ENCODE assay signal across 15 cellular contexts in the genomic region with DNA sequence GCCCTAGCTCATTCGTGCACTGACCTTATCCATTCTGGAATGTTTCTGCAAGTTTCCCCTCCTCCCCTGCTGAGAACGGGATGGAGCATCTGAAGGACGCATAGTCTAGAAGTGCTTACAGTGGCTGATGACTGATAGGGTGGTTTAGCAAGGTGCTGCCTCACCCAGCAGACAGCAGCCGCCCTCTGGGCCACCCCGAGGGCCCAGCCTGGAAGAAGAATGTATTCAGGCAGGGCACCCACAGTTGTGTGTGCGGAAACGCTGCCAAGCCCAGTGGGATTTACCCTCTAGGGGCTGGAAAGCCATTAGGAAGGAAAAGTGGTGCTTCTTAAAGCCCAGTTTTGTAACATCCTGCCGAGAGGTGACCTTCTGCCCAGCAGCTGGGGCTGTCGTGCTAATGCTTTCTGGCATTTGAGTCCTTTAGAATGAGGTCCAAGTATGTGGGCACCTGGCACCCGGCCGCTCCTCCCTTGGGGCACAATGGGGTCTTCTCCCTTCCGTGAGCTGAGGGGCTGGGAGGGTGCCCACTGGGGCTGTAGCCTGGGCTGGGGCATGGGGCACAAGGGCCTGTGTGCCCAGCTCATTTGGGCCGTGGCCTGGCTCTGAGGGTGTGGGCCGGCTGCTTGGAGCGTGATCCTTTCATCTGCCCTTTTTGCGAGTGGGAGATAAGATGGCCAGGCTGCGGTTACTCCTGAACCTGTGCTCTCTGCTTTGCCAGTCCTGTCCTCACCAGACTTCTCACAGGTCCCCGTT. TPM values are rescaled to one million over a fixed set of nuclear protein-coding genes. Genes with fewer than 3 reads are reported as not detected.
DNase-seq lines count a peak whose midpoint lies in the region; ATAC-seq, FAIRE-seq and TF ChIP-seq lines count a peak whose summit lies in the region.
"Had no signal": no experiment of that assay in that cellular context is flagged by ENCODE, and none has a peak within 500 bp of the region (broad histone marks: within the 10 kb centered on the region; RNA-seq: fewer than 3 reads in every experiment).

No MANE protein-coding gene starts in this region.

- H3K36me3 ChIP-seq in HUES6 (ENCODE audit: control insufficient read depth, insufficient read depth, low read length) (peaks cover 38% of the 10 kb centered on the region), mammary epithelial cell (ENCODE audit: insufficient read depth, low read length) (no peaks in the 10 kb centered on the region), lower lobe of right lung (no peaks in the 10 kb centered on the region)

- H3K4me1 ChIP-seq in HUES6 (ENCODE audit: control insufficient read depth, insufficient read depth, low read length): peaks cover 35% of the 10 kb centered on the region
- H3K4me1 ChIP-seq in mammary epithelial cell (ENCODE audit: insufficient read depth, low read length): peaks cover 43% of the 10 kb centered on the region
- peaks cover 15% of the 10 kb centered on the region for H3K4me1 ChIP-seq in lower lobe of right lung

- H3K27ac ChIP-seq in HUES6 (ENCODE audit: low read depth, low read length): peak overlapping the region; percentile 31; the same call in 1 of the 2 replicates
- H3K27ac ChIP-seq in mammary epithelial cell (ENCODE audit: insufficient read depth, low read depth, low read length): peak overlapping the region; percentile 43
- peak overlapping the region; percentile 61 for H3K27ac ChIP-seq in lower lobe of right lung

- no TSS peak for BruUV-seq in mammary epithelial cell (replicated peaks; lab: Mats Ljungman, UMichigan)

- WGBS in mammary epithelial cell (ENCODE audit: low coverage, missing lambda C conversion rate): 47% methylated on average over 11 of the region's 18 CpGs

- CTCF ChIA-PET in mammary epithelial cell (lab: Charles Lee; ENCODE audit: low non-redundant PET): no interaction called here

- no peak overlapping the region for H3K9ac ChIP-seq in HUES6 (ENCODE audit: low read length)
- no peak overlapping the region for H3K9ac ChIP-seq in mammary epithelial cell (ENCODE audit: insufficient read depth, low read length)

- H3K4me2 ChIP-seq in mammary epithelial cell (ENCODE audit: insufficient read depth, low read depth, low read length): peak overlapping the region; percentile 39

- no peaks in the 10 kb centered on the region for H3K9me3 ChIP-seq in HUES6 (ENCODE audit: control insufficient read depth, insufficient read depth, low read depth, low read length)
- no peaks in the 10 kb centered on the region for H3K9me3 ChIP-seq in mammary epithelial cell (replicated peaks; ENCODE audit: insufficient read depth, low read length)
- no peaks in the 10 kb centered on the region for H3K9me3 ChIP-seq in lower lobe of right lung

- peak; percentile 60 to 81 for ATAC-seq in lower lobe of right lung

- H3K79me2 ChIP-seq in mammary epithelial cell (ENCODE audit: insufficient read depth, low read length): peaks cover 36% of the 10 kb centered on the region

- peak; percentile 86 for DNase-seq in mammary epithelial cell
- DNase-seq in lower lobe of right lung: no peak
- DNase-seq in urothelium cell line (ENCODE audit: low spot score): peak; percentile 48
- no peak for DNase-seq in GM19238 (ENCODE audit: insufficient read length, low spot score)
- DNase-seq in COLO668 (lab: John Stamatoyannopoulos, UW; ENCODE audit: unreplicated experiment): no peak
- no peak for DNase-seq in effector CD8-positive, alpha-beta T cell (lab: John Stamatoyannopoulos, UW)
- DNase-seq: activated B cell treated with CpG ODN at 0.5 μM for 24 hours; activated T-cell treated with anti-CD3 and anti-CD28 coated beads, Interleukin-2, amount 50 U/mL, for 48 hours; DMS79; KBM-7; left cardiac atrium; NCI-H2227 treated with DMSO at 0.1 percent for 48 hours; posterior cingulate gyrus; SHP77 had no signal

- H4K20me1 ChIP-seq in mammary epithelial cell (ENCODE audit: insufficient read depth, low read length): no peaks in the 10 kb centered on the region

- in situ Hi-C loops in mammary epithelial cell (cut with MboI; ENCODE audit: low sequenced_read_pairs in 2 of 2): no loop called here

- no peaks in the 10 kb centered on the region for H3K27me3 ChIP-seq in HUES6 (ENCODE audit: control insufficient read depth, insufficient read depth, low read length)
- no peaks in the 10 kb centered on the region for H3K27me3 ChIP-seq in mammary epithelial cell (ENCODE audit: insufficient read depth, low read length)
- H3K27me3 ChIP-seq in lower lobe of right lung (ENCODE audit: low read depth): peaks cover 8% of the 10 kb centered on the region

- FAIRE-seq in urothelium cell line (lab: Jason Lieb, UNC): peak; percentile 62

- H3K4me3 ChIP-seq in HUES6 (ENCODE audit: low read depth, low read length) (no peak overlapping the region), mammary epithelial cell (replicated peaks in 1 of 3; ENCODE audit: insufficient read depth in 1 of 3, low read depth in 2 of 3, low read length in 3 of 3) (no peak overlapping the region), lower lobe of right lung (no peak overlapping the region)

- intact Hi-C loops in mammary epithelial cell (cut with micrococcal nuclease) (loop anchor here (1.0 kb wide), 2 partner anchors 20 to 35 kb away; no protein-coding TSS in a partner anchor), lower lobe of right lung (cut with DNase I) (no loop called here)

- dilution Hi-C loops in mammary epithelial cell (cut with HindIII; ENCODE audit: low sequenced_read_pairs): loop anchor here (10.0 kb wide), 1 partner anchor 62 kb away; no protein-coding TSS in a partner anchor

- peak overlapping the region; percentile 10 for H2AFZ ChIP-seq in mammary epithelial cell (ENCODE audit: low read depth, low read length)

- TF ChIP-seq CTCF in mammary epithelial cell (conservative IDR thresholded peaks at IDR 0.05 in 1 of 2, IDR thresholded peaks at IDR 0.05 in 1 of 2; ENCODE audit: extremely low read depth in 1 of 2, insufficient read depth in 1 of 2, low read depth in 1 of 2, low read length in 2 of 2): no peak
- TF ChIP-seq CTCF in lower lobe of right lung (IDR thresholded peaks at IDR 0.05): no peak

RNA-seq across cellular contexts. Expression of a gene that starts 14.4 kb away (rescaled TPM):
- total RNA-seq in mammary epithelial cell (100 to 1,000 TPM; 130 to 173 TPM), lower lobe of right lung (307 TPM)
- polyA plus RNA-seq in mammary epithelial cell: 66.8 TPM
- polyA minus RNA-seq in mammary epithelial cell: 49.2 TPM
- total RNA-seq: activated B cell treated with CpG ODN at 0.5 μM for 24 hours had no signal

Comparison
In these comparisons a context has a peak if more than half of its experiments do, and no peak if none do; other contexts are left out.
1. DNase-seq: peak in mammary epithelial cell (single experiment) and urothelium cell line (single experiment); none in lower lobe of right lung (single experiment), GM19238 (single experiment), COLO668 (single experiment) and effector CD8-positive, alpha-beta T cell (single experiment).
2. Peak in every context shown above with its lines, with median percentiles within 50 percentile points of each other: H3K27ac ChIP-seq.